16 cellular contexts compared by ENCODE assay signal in the genomic region with DNA sequence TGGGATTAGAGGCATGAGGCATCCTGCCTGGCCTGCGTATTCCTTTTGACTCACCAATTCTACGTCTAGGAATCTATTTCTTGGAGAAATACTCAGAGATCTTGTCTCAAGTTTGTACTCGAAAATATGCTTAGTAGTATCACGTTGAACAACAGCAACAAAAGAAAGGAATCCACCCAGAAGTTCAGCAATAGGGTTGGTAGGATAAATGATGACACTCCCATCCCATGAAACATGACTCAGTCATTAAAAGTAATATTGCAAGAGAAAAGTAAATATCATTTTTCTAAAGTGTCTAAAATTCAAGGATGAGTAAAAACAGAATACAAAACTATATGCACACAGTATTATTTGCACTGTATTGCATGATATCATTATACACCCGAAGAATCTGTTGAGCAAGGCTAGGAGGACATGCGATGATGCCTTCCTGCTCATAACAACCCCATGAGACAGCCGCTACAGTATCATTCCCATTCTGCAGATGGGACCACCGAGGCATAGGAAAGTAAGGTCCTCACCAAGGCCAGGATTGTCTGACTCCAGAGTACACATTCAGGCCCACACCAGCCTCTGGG.
"Had no signal": no experiment of that assay in that cellular context is flagged by ENCODE, and none has a peak within 500 bp of the region (broad histone marks: within the 10 kb centered on the region; RNA-seq: fewer than 3 reads in every experiment).

No MANE protein-coding gene starts in this region.

- H3K4me1 ChIP-seq: gastrocnemius medialis, heart right ventricle, right atrium auricular region, sigmoid colon, suprapubic skin, thyroid gland had no signal

- H3K4me3 ChIP-seq: gastrocnemius medialis, heart right ventricle, mucosa of descending colon, ovary, right atrium auricular region, sigmoid colon, skin epidermis, suprapubic skin, thyroid gland had no signal

- H3K27ac ChIP-seq: gastrocnemius medialis, heart right ventricle, ovary, right atrium auricular region, sigmoid colon, skin epidermis, suprapubic skin, thyroid gland had no signal

- ATAC-seq: gastrocnemius medialis; heart right ventricle; left lobe of liver; mucosa of descending colon; naive thymus-derived CD8-positive, alpha-beta T cell; stimulated activated naive B cell treated with anti-CD40 and anti-IgM and Interleukin-4, amounts not matched to agents 10 μg/mL and 1 μg/mL and 100 μg/mL, for 72 hours had no signal

- H3K27me3 ChIP-seq: ovary, right atrium auricular region, thyroid gland had no signal

- H3K9me3 ChIP-seq: gastrocnemius medialis, heart right ventricle, mucosa of descending colon, ovary, right atrium auricular region, sigmoid colon, suprapubic skin, thyroid gland had no signal

- DNase-seq: effector memory CD4-positive, alpha-beta T cell; gastrocnemius medialis; heart right ventricle; hypothalamus; mucosa of descending colon; naive thymus-derived CD8-positive, alpha-beta T cell; ovary; sigmoid colon; stimulated activated CD4-positive, alpha-beta T cell treated with anti-CD3 and anti-CD28 coated beads, Interleukin-2, amount 100 ng/mL, for 24 hours; stimulated activated CD4-positive, alpha-beta T cell treated with anti-CD3 and anti-CD28 coated beads, Interleukin-4, amount 100 ng/mL, for 4 hours; stimulated activated naive B cell treated with anti-CD40 and anti-IgM and Interleukin-4, amounts not matched to agents 10 μg/mL and 1 μg/mL and 100 μg/mL, for 72 hours; thyroid gland had no signal

- H3K36me3 ChIP-seq: gastrocnemius medialis, heart right ventricle, ovary, right atrium auricular region, sigmoid colon, suprapubic skin, thyroid gland had no signal
